8 cellular contexts compared by ENCODE assay signal in genomic region chr3:185825379-185825638, GRCh38.
DNase-seq lines count a peak whose midpoint lies in the region; ATAC-seq and TF ChIP-seq lines count a peak whose summit lies in the region.

No MANE protein-coding gene starts in this region.

- H3K27ac Mint-ChIP-seq in nephron progenitor cell = peak overlapping the region; percentile 94

- H3K36me3 Mint-ChIP-seq in nephron progenitor cell (ENCODE audit: low read depth) = peaks cover 42% of the 10 kb centered on the region

- no peaks in the 10 kb centered on the region for H3K36me3 ChIP-seq in DOHH2 (ENCODE audit: control insufficient read depth, low read length)

- ATAC-seq in HG03439 (IDR thresholded peaks at IDR 0.05; ENCODE audit: unreplicated experiment) = peak; percentile 36

- peaks cover 44% of the 10 kb centered on the region for H3K4me1 Mint-ChIP-seq in nephron progenitor cell

- H3K4me3 ChIP-seq in DOHH2 (ENCODE audit: low read length) = no peak overlapping the region; the same call in 1 of the 2 replicates
- H3K4me3 ChIP-seq in choroid plexus epithelial cell (ENCODE audit: low read depth, low read length) = peak overlapping the region; percentile 89

- H4K20me1 ChIP-seq in DOHH2 (ENCODE audit: control insufficient read depth, insufficient read depth, low read depth, low read length) = no peaks in the 10 kb centered on the region

- no peaks in the 10 kb centered on the region for H3K9me2 ChIP-seq in DOHH2 (replicated peaks; ENCODE audit: control insufficient read depth, low read length)

- TF ChIP-seq CTCF in DOHH2 (IDR thresholded peaks at IDR 0.05; ENCODE audit: low read depth, low read length, poor library complexity, severe bottlenecking) = no peak
- TF ChIP-seq CTCF in choroid plexus epithelial cell (conservative IDR thresholded peaks at IDR 0.05; ENCODE audit: low read depth, low read length) = no peak
- no peak for TF ChIP-seq CTCF in nephron progenitor cell (IDR thresholded peaks at IDR 0.05)

- no peak for DNase-seq in choroid plexus epithelial cell (ENCODE audit: low read depth)
- no peak for DNase-seq in nephron progenitor cell
- no peak for DNase-seq in activated CD4-positive, CD25-positive, alpha-beta regulatory T cell treated with anti-CD3 and anti-CD28 coated beads, Interleukin-2, amount 50 U/mL, for 72 hours
- DNase-seq in HuH-7.5 (ENCODE audit: low spot score) = no peak
- no peak for DNase-seq in AML-193 (lab: John Stamatoyannopoulos, UW)
- no peak for DNase-seq in NCI-H82 treated with DMSO at 0.1 percent for 48 hours (lab: John Stamatoyannopoulos, UW; ENCODE audit: unreplicated experiment)

- H3K4me2 ChIP-seq in DOHH2 (ENCODE audit: low read length) = peak overlapping the region; percentile 43; the same call in 1 of the 2 replicates

- H3K9me3 Mint-ChIP-seq in nephron progenitor cell = peaks cover 39% of the 10 kb centered on the region

- H3K27ac ChIP-seq in DOHH2 (ENCODE audit: low read depth, low read length) = no peak overlapping the region

- H3F3A ChIP-seq in DOHH2 (ENCODE audit: control insufficient read depth, insufficient read depth) = no peaks in the 10 kb centered on the region

- no peaks in the 10 kb centered on the region for H3K27me3 Mint-ChIP-seq in nephron progenitor cell (ENCODE audit: low read depth, poor library complexity)

- no peaks in the 10 kb centered on the region for H3K9me3 ChIP-seq in DOHH2 (ENCODE audit: control insufficient read depth, insufficient read depth, low read length)

- no peaks in the 10 kb centered on the region for H3K79me2 ChIP-seq in DOHH2 (ENCODE audit: control insufficient read depth, low read length)

- H3K4me1 ChIP-seq in DOHH2 (ENCODE audit: control insufficient read depth, low read length) = no peaks in the 10 kb centered on the region; the same call in 1 of the 2 replicates

- H3K27me3 ChIP-seq in DOHH2 (ENCODE audit: control insufficient read depth, low read length) = peaks cover 77% of the 10 kb centered on the region

- peak overlapping the region; percentile 89 for H3K4me3 Mint-ChIP-seq in nephron progenitor cell
